In genomic region chr4:43776371-43776770, GRCh38 we compare ENCODE assay signal across 11 cellular contexts.
DNase-seq lines count a peak whose midpoint lies in the region; ATAC-seq and TF ChIP-seq lines count a peak whose summit lies in the region.
"Had no signal": no experiment of that assay in that cellular context is flagged by ENCODE, and none has a peak within 500 bp of the region (broad histone marks: within the 10 kb centered on the region; RNA-seq: fewer than 3 reads in every experiment).

No MANE protein-coding gene starts in this region.

- no peaks in the 10 kb centered on the region for H3K27me3 Mint-ChIP-seq in mesothelial cell of epicardium (ENCODE audit: low read depth)
- H3K27me3 Mint-ChIP-seq: activated CD4-positive, alpha-beta memory T cell treated with anti-CD3 and anti-CD28 coated beads for 36 hours had no signal

- H3K9me3 ChIP-seq in adrenal gland (replicated peaks in 1 of 3) = no peaks in the 10 kb centered on the region
- no peaks in the 10 kb centered on the region for H3K9me3 ChIP-seq in body of pancreas

- peak in 4 of 6 experiments; percentile 16 to 39 (median 28) for TF ChIP-seq CTCF in adrenal gland (IDR thresholded peaks at IDR 0.05)
- peak; percentile 66 for TF ChIP-seq CTCF in mesothelial cell of epicardium (IDR thresholded peaks at IDR 0.05; ENCODE audit: unreplicated experiment)
- TF ChIP-seq CTCF in body of pancreas (IDR thresholded peaks at IDR 0.05) = peak in 3 of 7 experiments; percentile 12 to 20 (median 14)

- TF ChIP-seq POLR2A in adrenal gland (IDR thresholded peaks at IDR 0.05) (no peak), body of pancreas (IDR thresholded peaks at IDR 0.05) (no peak)

- 55 to 70% (median 66%) methylated on average over 1 of the region's 1 CpG for WGBS in adrenal gland, 4 donors
- WGBS in body of pancreas, 2 donors = 51 to 62% methylated on average over 1 of the region's 1 CpG

- intact Hi-C loops in adrenal gland (cut with DNase I) (loop anchor here in 1 of 2 donors (10.0 kb wide), 1 partner anchor 718 kb away; no protein-coding TSS in a partner anchor), body of pancreas (cut with DNase I) (no loop called here)

- DNase-seq in NCI-H1092 treated with DMSO at 0.1 percent for 48 hours (lab: John Stamatoyannopoulos, UW) (peak; percentile 17), NCI-H1092 (lab: John Stamatoyannopoulos, UW) (no peak), Kasumi-1 (lab: John Stamatoyannopoulos, UW) (peak; percentile 43 to 44), adrenal gland (no peak), mesothelial cell of epicardium (ENCODE audit: low spot score in 2 of 2, unreplicated experiment in 2 of 2) (no peak), body of pancreas (no peak), foreskin melanocyte (no peak)
- no peak for DNase-seq in effector CD8-positive, alpha-beta T cell (lab: John Stamatoyannopoulos, UW)
- DNase-seq: activated CD4-positive, alpha-beta memory T cell treated with anti-CD3 and anti-CD28 coated beads for 36 hours; NCI-H526 treated with DMSO at 0.1 percent for 48 hours; occipital lobe had no signal

- H3K27ac ChIP-seq in adrenal gland (no peak overlapping the region), body of pancreas (no peak overlapping the region)

- H3K36me3 Mint-ChIP-seq in mesothelial cell of epicardium = no peaks in the 10 kb centered on the region
- H3K36me3 Mint-ChIP-seq: activated CD4-positive, alpha-beta memory T cell treated with anti-CD3 and anti-CD28 coated beads for 36 hours had no signal

- H3K4me3 ChIP-seq in adrenal gland = no peak overlapping the region
- no peak overlapping the region for H3K4me3 ChIP-seq in body of pancreas

- ATAC-seq in body of pancreas = no peak

- no peaks in the 10 kb centered on the region for H3K4me1 ChIP-seq in adrenal gland (replicated peaks in 1 of 2)
- no peaks in the 10 kb centered on the region for H3K4me1 ChIP-seq in body of pancreas

- H3K9me3 Mint-ChIP-seq in mesothelial cell of epicardium = no peaks in the 10 kb centered on the region
- H3K9me3 Mint-ChIP-seq: activated CD4-positive, alpha-beta memory T cell treated with anti-CD3 and anti-CD28 coated beads for 36 hours had no signal

- H3K27ac Mint-ChIP-seq in mesothelial cell of epicardium = no peak overlapping the region
- H3K27ac Mint-ChIP-seq: activated CD4-positive, alpha-beta memory T cell treated with anti-CD3 and anti-CD28 coated beads for 36 hours had no signal

- H3K27me3 ChIP-seq in adrenal gland (no peaks in the 10 kb centered on the region), body of pancreas (no peaks in the 10 kb centered on the region)

- H3K4me1 Mint-ChIP-seq in mesothelial cell of epicardium = no peaks in the 10 kb centered on the region

- no peak overlapping the region for H3K4me3 Mint-ChIP-seq in mesothelial cell of epicardium
- H3K4me3 Mint-ChIP-seq: activated CD4-positive, alpha-beta memory T cell treated with anti-CD3 and anti-CD28 coated beads for 36 hours had no signal

- H3K36me3 ChIP-seq in adrenal gland (replicated peaks in 1 of 2) (no peaks in the 10 kb centered on the region), body of pancreas (replicated peaks in 1 of 2; ENCODE audit: insufficient read depth in 1 of 2, low read depth in 2 of 2) (no peaks in the 10 kb centered on the region)

Comparison
In these comparisons a context has a peak if more than half of its experiments do, and no peak if none do; other contexts are left out.
1. DNase-seq: peak in NCI-H1092 treated with DMSO at 0.1 percent for 48 hours (single experiment) and Kasumi-1 (2 of 2); none in NCI-H1092 (single experiment), adrenal gland (0 of 7), mesothelial cell of epicardium (0 of 2), body of pancreas (0 of 4), effector CD8-positive, alpha-beta T cell (single experiment) and foreskin melanocyte (single experiment).